In genomic region chr6:17917837-17918763, GRCh38 we compare ENCODE assay signal across 26 cellular contexts.
DNase-seq lines count a peak whose midpoint lies in the region; ATAC-seq and TF ChIP-seq lines count a peak whose summit lies in the region.
"Had no signal": no experiment of that assay in that cellular context is flagged by ENCODE, and none has a peak within 500 bp of the region (broad histone marks: within the 10 kb centered on the region; RNA-seq: fewer than 3 reads in every experiment).

No MANE protein-coding gene starts in this region.

- no peaks in the 10 kb centered on the region for H3K9me3 ChIP-seq in cardiac muscle cell (ENCODE audit: low read depth)
- H3K9me3 ChIP-seq in endodermal cell (ENCODE audit: control insufficient read depth, low read length), result no peaks in the 10 kb centered on the region
- H3K9me3 ChIP-seq: SJSA1 had no signal

- H3K4me3 ChIP-seq in cardiac muscle cell (no peak overlapping the region), endodermal cell (ENCODE audit: low read length) (no peak overlapping the region)
- H3K4me3 ChIP-seq: GM23248, SJSA1 had no signal

- H3K36me3 Mint-ChIP-seq in HFFc6 (ENCODE audit: low read depth) (peaks cover 23% of the 10 kb centered on the region), endodermal cell (ENCODE audit: low read depth) (no peaks in the 10 kb centered on the region), nephron progenitor cell (ENCODE audit: low read depth) (no peaks in the 10 kb centered on the region)
- H3K36me3 Mint-ChIP-seq in activated T-cell treated with anti-CD3 and anti-CD28 coated beads, Interleukin-2, amount 50 U/mL, for 4 hours (ENCODE audit: insufficient read depth), result no peaks in the 10 kb centered on the region

- intact Hi-C loops in cardiac septum (cut with DNase I), result loop anchor here (5.0 kb wide), 1 partner anchor 51 kb away; no protein-coding TSS in a partner anchor

- no peak overlapping the region for H3K4me3 Mint-ChIP-seq in HFFc6
- H3K4me3 Mint-ChIP-seq in endodermal cell, result no peak overlapping the region
- no peak overlapping the region for H3K4me3 Mint-ChIP-seq in nephron progenitor cell
- H3K4me3 Mint-ChIP-seq in activated T-cell treated with anti-CD3 and anti-CD28 coated beads, Interleukin-2, amount 50 U/mL, for 4 hours, result no peak overlapping the region

- DNase-seq in cardiac muscle cell (ENCODE audit: low read depth in 1 of 2, low spot score in 1 of 2) (no peak), cardiac septum (ENCODE audit: low spot score) (no peak), HFFc6 (no peak), endodermal cell (no peak), nephron progenitor cell (no peak), NCI-H774 (lab: John Stamatoyannopoulos, UW) (no peak)
- DNase-seq in activated T-cell treated with anti-CD3 and anti-CD28 coated beads, Interleukin-2, amount 50 U/mL, for 4 hours, result no peak
- DNase-seq: 8988T; ACHN; DMS153; DND-41; GM23248; HCEC 1CT; Karpas-422; NCI-H1092 treated with DMSO at 0.1 percent for 48 hours; NCI-H1436; NCI-H187; NCI-H2081 treated with DMSO at 0.1 percent for 48 hours; NCI-H2171 treated with DMSO at 0.1 percent for 48 hours; NCI-H524 treated with DMSO at 0.1 percent for 48 hours; NCI-H82; NK-92 treated with Interleukin-12 subunit alpha and Interleukin-12 subunit beta, amount 100 ng/mL, for 24 hours; PC-3 had no signal

- H3K9ac ChIP-seq in endodermal cell (ENCODE audit: extremely low read depth, low read length, poor library complexity, severe bottlenecking), result no peak overlapping the region
- H3K9ac ChIP-seq: GM23248 had no signal

- 92% methylated on average over 9 of the region's 9 CpGs; no CpG with 5 or more reads in 1 of the 2 experiments for WGBS in endodermal cell (ENCODE audit: insufficient coverage in 1 of 2, insufficient read length in 1 of 2), 2 experiments

- H3K27me3 ChIP-seq in cardiac muscle cell, result no peaks in the 10 kb centered on the region
- no peaks in the 10 kb centered on the region for H3K27me3 ChIP-seq in endodermal cell (ENCODE audit: control insufficient read depth, insufficient read depth, low read length, poor library complexity, severe bottlenecking)
- H3K27me3 ChIP-seq: SJSA1 had no signal

- H3K4me1 ChIP-seq in cardiac muscle cell (ENCODE audit: low read depth) (peaks cover 62% of the 10 kb centered on the region), endodermal cell (ENCODE audit: control insufficient read depth, insufficient read depth, low read length) (peaks cover 2% of the 10 kb centered on the region)
- H3K4me1 ChIP-seq: SJSA1 had no signal

- H3K36me3 ChIP-seq in cardiac muscle cell, result no peaks in the 10 kb centered on the region
- H3K36me3 ChIP-seq in endodermal cell (ENCODE audit: control insufficient read depth, insufficient read depth, low read length), result no peaks in the 10 kb centered on the region
- H3K36me3 ChIP-seq: SJSA1 had no signal

- no peaks in the 10 kb centered on the region for H3K9me3 Mint-ChIP-seq in HFFc6
- no peaks in the 10 kb centered on the region for H3K9me3 Mint-ChIP-seq in endodermal cell
- no peaks in the 10 kb centered on the region for H3K9me3 Mint-ChIP-seq in nephron progenitor cell
- H3K9me3 Mint-ChIP-seq in activated T-cell treated with anti-CD3 and anti-CD28 coated beads, Interleukin-2, amount 50 U/mL, for 4 hours, result no peaks in the 10 kb centered on the region

- H3K27ac Mint-ChIP-seq in HFFc6 (peak overlapping the region; percentile 47), endodermal cell (peak overlapping the region; percentile 59), nephron progenitor cell (peak overlapping the region; percentile 67)

- H3K27ac ChIP-seq in cardiac muscle cell (peak overlapping the region; percentile 59), endodermal cell (ENCODE audit: low read depth, low read length) (no peak overlapping the region)
- H3K27ac ChIP-seq: GM23248, HL-60, SJSA1 had no signal

- no peak for TF ChIP-seq CTCF in cardiac muscle cell (IDR thresholded peaks at IDR 0.05; ENCODE audit: low read depth, low read length)
- no peak for TF ChIP-seq CTCF in HFFc6 (IDR thresholded peaks at IDR 0.05)
- TF ChIP-seq CTCF in endodermal cell (conservative IDR thresholded peaks at IDR 0.05), result no peak
- TF ChIP-seq CTCF in nephron progenitor cell (IDR thresholded peaks at IDR 0.05), result no peak

- peaks cover 78% of the 10 kb centered on the region for H3K4me1 Mint-ChIP-seq in HFFc6 (ENCODE audit: low read depth)
- H3K4me1 Mint-ChIP-seq in endodermal cell, result peaks cover 27% of the 10 kb centered on the region
- no peaks in the 10 kb centered on the region for H3K4me1 Mint-ChIP-seq in nephron progenitor cell
- no peaks in the 10 kb centered on the region for H3K4me1 Mint-ChIP-seq in activated T-cell treated with anti-CD3 and anti-CD28 coated beads, Interleukin-2, amount 50 U/mL, for 4 hours (ENCODE audit: low read depth)

- H3K27me3 Mint-ChIP-seq in HFFc6 (ENCODE audit: insufficient read depth) (peaks cover 3% of the 10 kb centered on the region; the same call in 1 of the 2 replicates), endodermal cell (ENCODE audit: insufficient read depth) (no peaks in the 10 kb centered on the region), nephron progenitor cell (ENCODE audit: low read depth, poor library complexity) (peaks cover 7% of the 10 kb centered on the region)
- H3K27me3 Mint-ChIP-seq in activated T-cell treated with anti-CD3 and anti-CD28 coated beads, Interleukin-2, amount 50 U/mL, for 4 hours (ENCODE audit: low read depth), result peaks cover 11% of the 10 kb centered on the region

- ATAC-seq in activated T-cell treated with anti-CD3 and anti-CD28 coated beads, Interleukin-2, amount 50 U/mL, for 4 hours, result no peak
- no peak for ATAC-seq in esophagus mucosa
- ATAC-seq: PC-3 had no signal
